In genomic region chr1:40264354-40264781, GRCh38 we compare ENCODE assay signal across 21 cellular contexts. TPM values are rescaled to one million over a fixed set of nuclear protein-coding genes. Genes with fewer than 3 reads are reported as not detected.
DNase-seq lines count a peak whose midpoint lies in the region; TF ChIP-seq lines count a peak whose summit lies in the region.
"Had no signal": no experiment of that assay in that cellular context is flagged by ENCODE, and none has a peak within 500 bp of the region (broad histone marks: within the 10 kb centered on the region; RNA-seq: fewer than 3 reads in every experiment).

No MANE protein-coding gene starts in this region.

- no peak for TF ChIP-seq CTCF in Loucy (conservative IDR thresholded peaks at IDR 0.05; ENCODE audit: low read length)
- TF ChIP-seq CTCF in smooth muscle cell (IDR thresholded peaks at IDR 0.05; ENCODE audit: borderline replicate concordance, insufficient read depth, poor library complexity, severe bottlenecking): no peak
- TF ChIP-seq CTCF in spleen (IDR thresholded peaks at IDR 0.05 in 8 of 11, conservative IDR thresholded peaks at IDR 0.05 in 3 of 11): no peak

- no peaks in the 10 kb centered on the region for H3K9me3 Mint-ChIP-seq in activated CD4-positive, alpha-beta T cell treated with anti-CD3 and anti-CD28 coated beads, Interleukin-2, amount 10 ng/mL, durations not matched to agents 7 days and 5 days
- no peaks in the 10 kb centered on the region for H3K9me3 Mint-ChIP-seq in activated naive CD8-positive, alpha-beta T cell treated with anti-CD3 and anti-CD28 coated beads for 36 hours
- H3K9me3 Mint-ChIP-seq: CD4-positive, CD25-positive, alpha-beta regulatory T cell; immature natural killer cell; natural killer cell treated with Interleukin-12 subunit alpha and Interleukin-12 subunit beta and Interleukin-15 and Interleukin-18, amount 100 ng/mL, for 72 hours had no signal

- TF ChIP-seq POLR2A in spleen (IDR thresholded peaks at IDR 0.05): no peak

- H3K9me3 ChIP-seq in Loucy (ENCODE audit: insufficient read depth, low read depth, low read length): no peaks in the 10 kb centered on the region
- H3K9me3 ChIP-seq in smooth muscle cell (replicated peaks; ENCODE audit: low read depth): no peaks in the 10 kb centered on the region
- no peaks in the 10 kb centered on the region for H3K9me3 ChIP-seq in spleen
- H3K9me3 ChIP-seq: adrenal gland, upper lobe of left lung had no signal

- H3K27me3 ChIP-seq in Loucy (ENCODE audit: insufficient read depth, low read length, poor library complexity, severe bottlenecking) (no peaks in the 10 kb centered on the region), smooth muscle cell (ENCODE audit: low read depth) (no peaks in the 10 kb centered on the region), spleen (replicated peaks in 1 of 7) (no peaks in the 10 kb centered on the region)
- H3K27me3 ChIP-seq: adrenal gland, upper lobe of left lung had no signal

- POLR2A ChIA-PET in activated CD4-positive, alpha-beta T cell treated with anti-CD3 and anti-CD28 coated beads, Interleukin-2, amount 10 ng/mL, durations not matched to agents 7 days and 5 days (lab: Charles Lee): no interaction called here
- POLR2A ChIA-PET in HEK293T (lab: Yijun Ruan, JAX): no interaction called here

- CTCF ChIA-PET in activated CD4-positive, alpha-beta T cell treated with anti-CD3 and anti-CD28 coated beads, Interleukin-2, amount 10 ng/mL, durations not matched to agents 7 days and 5 days (lab: Charles Lee): interaction anchor here (1.4 kb wide), 1 partner anchor 74 kb away, joined by 3 read pairs; no protein-coding TSS in a partner anchor
- CTCF ChIA-PET in HEK293T (lab: Yijun Ruan, JAX): no interaction called here

- H3K4me2 ChIP-seq in Loucy (ENCODE audit: low read depth, low read length, poor library complexity, severe bottlenecking): peak overlapping the region; percentile 52
- no peak overlapping the region for H3K4me2 ChIP-seq in smooth muscle cell

- H4K20me1 ChIP-seq in Loucy (ENCODE audit: insufficient read depth, low read length, poor library complexity, severe bottlenecking) (peaks cover 6% of the 10 kb centered on the region), smooth muscle cell (ENCODE audit: low read depth) (peaks cover 15% of the 10 kb centered on the region)

- peaks cover 45% of the 10 kb centered on the region for H3K36me3 Mint-ChIP-seq in activated CD4-positive, alpha-beta T cell treated with anti-CD3 and anti-CD28 coated beads, Interleukin-2, amount 10 ng/mL, durations not matched to agents 7 days and 5 days (ENCODE audit: low read depth)
- peaks cover 47% of the 10 kb centered on the region for H3K36me3 Mint-ChIP-seq in activated naive CD8-positive, alpha-beta T cell treated with anti-CD3 and anti-CD28 coated beads for 36 hours

- H3K9ac ChIP-seq in Loucy (ENCODE audit: low read depth, low read length, poor library complexity, severe bottlenecking) (no peak overlapping the region), smooth muscle cell (ENCODE audit: low read depth) (no peak overlapping the region)

- H3K4me1 ChIP-seq in Loucy (ENCODE audit: insufficient read depth, low read length, poor library complexity, severe bottlenecking) (peaks cover 23% of the 10 kb centered on the region), smooth muscle cell (ENCODE audit: low read depth) (no peaks in the 10 kb centered on the region), spleen (peaks cover 1 to 50% (median 24%) of the 10 kb centered on the region in 6 donors)

- 76% methylated on average over 3 of the region's 3 CpGs for WGBS in smooth muscle cell (ENCODE audit: low lambda C conversion rate)
- 81 to 93% (median 88%) methylated on average over 3 of the region's 3 CpGs for WGBS in spleen, 5 donors

- H3K4me3 ChIP-seq in Loucy (ENCODE audit: low read length, poor library complexity, severe bottlenecking) (no peak overlapping the region), smooth muscle cell (no peak overlapping the region), spleen (no peak overlapping the region)
- H3K4me3 ChIP-seq: adrenal gland, upper lobe of left lung had no signal

- peak overlapping the region; percentile 53 for H3K27ac ChIP-seq in smooth muscle cell (ENCODE audit: low read depth)
- no peak overlapping the region for H3K27ac ChIP-seq in spleen
- H3K27ac ChIP-seq: adrenal gland, upper lobe of left lung had no signal

- H3F3A ChIP-seq in Loucy (ENCODE audit: low read depth) (no peaks in the 10 kb centered on the region), smooth muscle cell (ENCODE audit: low read depth) (no peaks in the 10 kb centered on the region)

- peaks cover 61% of the 10 kb centered on the region for H3K79me2 ChIP-seq in Loucy (ENCODE audit: insufficient read depth, low read length)
- H3K79me2 ChIP-seq in smooth muscle cell (ENCODE audit: low read depth): peaks cover 26% of the 10 kb centered on the region

- peaks cover 34% of the 10 kb centered on the region for H3K4me1 Mint-ChIP-seq in activated CD4-positive, alpha-beta T cell treated with anti-CD3 and anti-CD28 coated beads, Interleukin-2, amount 10 ng/mL, durations not matched to agents 7 days and 5 days
- peaks cover 47% of the 10 kb centered on the region for H3K4me1 Mint-ChIP-seq in activated naive CD8-positive, alpha-beta T cell treated with anti-CD3 and anti-CD28 coated beads for 36 hours

- no peak overlapping the region for H3K27ac Mint-ChIP-seq in activated CD4-positive, alpha-beta T cell treated with anti-CD3 and anti-CD28 coated beads, Interleukin-2, amount 10 ng/mL, durations not matched to agents 7 days and 5 days
- peak overlapping the region; percentile 89 for H3K27ac Mint-ChIP-seq in activated naive CD8-positive, alpha-beta T cell treated with anti-CD3 and anti-CD28 coated beads for 36 hours
- H3K27ac Mint-ChIP-seq: immature natural killer cell had no signal

- H3K27me3 Mint-ChIP-seq in activated CD4-positive, alpha-beta T cell treated with anti-CD3 and anti-CD28 coated beads, Interleukin-2, amount 10 ng/mL, durations not matched to agents 7 days and 5 days: no peaks in the 10 kb centered on the region
- no peaks in the 10 kb centered on the region for H3K27me3 Mint-ChIP-seq in activated naive CD8-positive, alpha-beta T cell treated with anti-CD3 and anti-CD28 coated beads for 36 hours
- H3K27me3 Mint-ChIP-seq: CD4-positive, CD25-positive, alpha-beta regulatory T cell; natural killer cell treated with Interleukin-12 subunit alpha and Interleukin-12 subunit beta and Interleukin-15 and Interleukin-18, amount 100 ng/mL, for 72 hours had no signal

- H2AFZ ChIP-seq in Loucy (ENCODE audit: low read length) (no peak overlapping the region), smooth muscle cell (ENCODE audit: low read depth) (no peak overlapping the region)

- intact Hi-C loops in spleen (cut with DNase I; ENCODE audit: low total_unique reads): no loop called here
- intact Hi-C loops in cardiac septum (cut with DNase I): no loop called here

- no peak overlapping the region for H3K4me3 Mint-ChIP-seq in activated CD4-positive, alpha-beta T cell treated with anti-CD3 and anti-CD28 coated beads, Interleukin-2, amount 10 ng/mL, durations not matched to agents 7 days and 5 days
- no peak overlapping the region for H3K4me3 Mint-ChIP-seq in activated naive CD8-positive, alpha-beta T cell treated with anti-CD3 and anti-CD28 coated beads for 36 hours
- H3K4me3 Mint-ChIP-seq: immature natural killer cell; natural killer cell treated with Interleukin-12 subunit alpha and Interleukin-12 subunit beta and Interleukin-15 and Interleukin-18, amount 100 ng/mL, for 72 hours had no signal

- peak; percentile 12 to 37 for DNase-seq in activated CD4-positive, alpha-beta T cell treated with anti-CD3 and anti-CD28 coated beads, Interleukin-2, amount 50 U/mL, for 48 hours
- no peak for DNase-seq in activated CD4-positive, alpha-beta T cell treated with anti-CD3 and anti-CD28 coated beads, Interleukin-2, amount 10 ng/mL, durations not matched to agents 7 days and 5 days
- DNase-seq in activated naive CD8-positive, alpha-beta T cell treated with anti-CD3 and anti-CD28 coated beads for 36 hours: peak; percentile 46
- DNase-seq in smooth muscle cell (lab: John Stamatoyannopoulos, UW; ENCODE audit: unreplicated experiment): no peak
- no peak for DNase-seq in spleen
- no peak for DNase-seq in HEK293T (ENCODE audit: extremely low spot score)
- DNase-seq in cardiac septum (ENCODE audit: low spot score): no peak
- DNase-seq: DMS79 treated with DMSO at 0.1 percent for 48 hours, immature natural killer cell, NCI-H187 treated with DMSO at 0.1 percent for 48 hours, NCI-H524 treated with DMSO at 0.1 percent for 48 hours, T1000, upper lobe of left lung had no signal

- H3K36me3 ChIP-seq in Loucy (ENCODE audit: insufficient read depth, low read length) (peaks cover 19% of the 10 kb centered on the region; the same call in 1 of the 2 replicates), smooth muscle cell (ENCODE audit: low read depth) (peaks cover 25% of the 10 kb centered on the region), spleen (peaks cover 0 to 100% (median 62%) of the 10 kb centered on the region in 6 donors)

- H3K9me2 ChIP-seq in Loucy (replicated peaks; ENCODE audit: low read depth, low read length): no peaks in the 10 kb centered on the region

TF ChIP-seq in HEK293T, 16 proteins besides CTCF, POLR2A, EP300 and RAD21 (continues in another document):
- TF ChIP-seq SUZ12 (IDR thresholded peaks at IDR 0.05): no peak
- no peak for TF ChIP-seq ARNT (IDR thresholded peaks at IDR 0.05)
- TF ChIP-seq LEF1 (IDR thresholded peaks at IDR 0.05; ENCODE audit: borderline replicate concordance): no peak

RNA-seq across cellular contexts. Expression of gene ZMPSTE24, which starts 6.3 kb away (rescaled TPM):
- 10 to 100 TPM; 24.7 to 28.8 TPM for total RNA-seq in activated CD4-positive, alpha-beta T cell treated with anti-CD3 and anti-CD28 coated beads, Interleukin-2, amount 10 ng/mL, durations not matched to agents 7 days and 5 days
- 10 to 100 TPM; 39.6 to 41.0 TPM for total RNA-seq in activated naive CD8-positive, alpha-beta T cell treated with anti-CD3 and anti-CD28 coated beads for 36 hours
- 48.9 and 53.3 TPM in 2 replicates for total RNA-seq in smooth muscle cell
- polyA plus RNA-seq in smooth muscle cell: 28.8 and 29.8 TPM in 2 replicates
- total RNA-seq in spleen: 10 to 100 TPM; 20.4 to 33.3 (median 25.2) TPM
- 10 to 100 TPM in 2 of 3 donors, 1 to 10 TPM in 1; 7.9 to 10.9 (median 10.6) TPM for polyA plus RNA-seq in spleen
- 24.8 TPM for total RNA-seq in cardiac septum

RNA-seq across cellular contexts. Expression of gene TMCO2, which starts 16.6 kb away (rescaled TPM):
- total RNA-seq in activated CD4-positive, alpha-beta T cell treated with anti-CD3 and anti-CD28 coated beads, Interleukin-2, amount 10 ng/mL, durations not matched to agents 7 days and 5 days: under 1 TPM; 0.30 to 0.42 TPM
- not detected for total RNA-seq in activated naive CD8-positive, alpha-beta T cell treated with anti-CD3 and anti-CD28 coated beads for 36 hours
- total RNA-seq in smooth muscle cell: not detected in 2 replicates
- polyA plus RNA-seq in smooth muscle cell: not detected in 2 replicates
- not detected for total RNA-seq in spleen
- under 1 TPM in 2 of 3 donors, not detected in 1; 0.38 to 0.48 TPM for polyA plus RNA-seq in spleen
- total RNA-seq in cardiac septum: not detected
- total RNA-seq: A673; adrenal gland; CD4-positive, CD25-positive, alpha-beta regulatory T cell; glomerular endothelial cell; HT-29; MCF 10A; natural killer cell treated with Interleukin-12 subunit alpha and Interleukin-12 subunit beta and Interleukin-15 and Interleukin-18, amount 100 ng/mL, for 72 hours; upper lobe of left lung had no signal
- polyA plus RNA-seq: adrenal gland; CD4-positive, CD25-positive, alpha-beta regulatory T cell; immature natural killer cell had no signal

RNA-seq across cellular contexts. Expression of gene COL9A2, which starts 52.7 kb away (rescaled TPM):
- 1 to 10 TPM; 1.2 to 1.9 TPM for total RNA-seq in activated CD4-positive, alpha-beta T cell treated with anti-CD3 and anti-CD28 coated beads, Interleukin-2, amount 10 ng/mL, durations not matched to agents 7 days and 5 days
- total RNA-seq in activated naive CD8-positive, alpha-beta T cell treated with anti-CD3 and anti-CD28 coated beads for 36 hours: 1 to 10 TPM; 2.5 to 3.0 TPM
- total RNA-seq in smooth muscle cell (6.5 and 8.0 TPM in 2 replicates), spleen (10 to 100 TPM in 2 of 7 donors, 1 to 10 TPM in 5; 3.1 to 16.0 (median 6.2) TPM), cardiac septum (1.3 TPM)
- polyA plus RNA-seq in smooth muscle cell (16.0 and 24.5 TPM in 2 replicates), spleen (10 to 100 TPM in 2 of 3 donors, 1 to 10 TPM in 1; 9.1 to 17.8 (median 10.1) TPM)
- total RNA-seq: MCF 10A had no signal

Comparison
In these comparisons a context has a peak if more than half of its experiments do, and no peak if none do; other contexts are left out.
1. DNase-seq: peak in activated CD4-positive, alpha-beta T cell treated with anti-CD3 and anti-CD28 coated beads, Interleukin-2, amount 50 U/mL, for 48 hours (2 of 2) and activated naive CD8-positive, alpha-beta T cell treated with anti-CD3 and anti-CD28 coated beads for 36 hours (single experiment); none in activated CD4-positive, alpha-beta T cell treated with anti-CD3 and anti-CD28 coated beads, Interleukin-2, amount 10 ng/mL, durations not matched to agents 7 days and 5 days (single experiment), smooth muscle cell (single experiment), spleen (single experiment), HEK293T (single experiment) and cardiac septum (single experiment).